In genomic region chr13:87052731-87053130, GRCh38 we compare ENCODE assay signal across 20 cellular contexts.
"Had no signal": no experiment of that assay in that cellular context is flagged by ENCODE, and none has a peak within 500 bp of the region (broad histone marks: within the 10 kb centered on the region; RNA-seq: fewer than 3 reads in every experiment).

No MANE protein-coding gene starts in this region.

- H3K27ac ChIP-seq: colonic mucosa, skin epidermis, tibial nerve, vagina, WERI-Rb-1 had no signal

- H3K27me3 ChIP-seq: colonic mucosa, tibial nerve, vagina had no signal

- H3K4me3 Mint-ChIP-seq: activated CD4-positive, alpha-beta memory T cell treated with anti-CD3 and anti-CD28 coated beads, Interleukin-2, amount 10 ng/mL, durations not matched to agents 7 days and 5 days; activated CD4-positive, alpha-beta T cell treated with anti-CD3 and anti-CD28 coated beads for 36 hours; activated naive CD8-positive, alpha-beta T cell treated with anti-CD3 and anti-CD28 coated beads for 36 hours; naive thymus-derived CD4-positive, alpha-beta T cell had no signal

- DNase-seq: activated CD4-positive, alpha-beta memory T cell treated with anti-CD3 and anti-CD28 coated beads, Interleukin-2, amount 10 ng/mL, durations not matched to agents 7 days and 5 days; activated CD4-positive, alpha-beta T cell treated with anti-CD3 and anti-CD28 coated beads for 36 hours; activated gamma-delta T cell treated with Interleukin-2 at 50 U/mL for 16 hours; activated naive CD8-positive, alpha-beta T cell treated with anti-CD3 and anti-CD28 coated beads for 36 hours; activated T-cell treated with anti-CD3 and anti-CD28 coated beads, Interleukin-2, amount 50 U/mL, for 48 hours; anterior cingulate cortex; colonic mucosa; effector CD4-positive, alpha-beta T cell; foreskin fibroblast; left colon; naive thymus-derived CD4-positive, alpha-beta T cell; retina; stimulated activated CD4-positive, alpha-beta T cell treated with anti-CD3 and anti-CD28 coated beads, Interleukin-4, amount 100 ng/mL, for 4 hours; T1000; WERI-Rb-1 had no signal

- H3K27ac Mint-ChIP-seq: activated CD4-positive, alpha-beta memory T cell treated with anti-CD3 and anti-CD28 coated beads, Interleukin-2, amount 10 ng/mL, durations not matched to agents 7 days and 5 days; activated CD4-positive, alpha-beta T cell treated with anti-CD3 and anti-CD28 coated beads for 36 hours; activated naive CD8-positive, alpha-beta T cell treated with anti-CD3 and anti-CD28 coated beads for 36 hours; naive thymus-derived CD4-positive, alpha-beta T cell had no signal

- H3K4me1 ChIP-seq: colonic mucosa, tibial nerve, vagina had no signal

- H3K27me3 Mint-ChIP-seq: activated CD4-positive, alpha-beta memory T cell treated with anti-CD3 and anti-CD28 coated beads, Interleukin-2, amount 10 ng/mL, durations not matched to agents 7 days and 5 days; activated CD4-positive, alpha-beta T cell treated with anti-CD3 and anti-CD28 coated beads for 36 hours; activated naive CD8-positive, alpha-beta T cell treated with anti-CD3 and anti-CD28 coated beads for 36 hours; naive thymus-derived CD4-positive, alpha-beta T cell had no signal

- H3K4me1 Mint-ChIP-seq: activated CD4-positive, alpha-beta memory T cell treated with anti-CD3 and anti-CD28 coated beads, Interleukin-2, amount 10 ng/mL, durations not matched to agents 7 days and 5 days; activated CD4-positive, alpha-beta T cell treated with anti-CD3 and anti-CD28 coated beads for 36 hours; activated naive CD8-positive, alpha-beta T cell treated with anti-CD3 and anti-CD28 coated beads for 36 hours; naive thymus-derived CD4-positive, alpha-beta T cell had no signal

- H3K4me3 ChIP-seq: colonic mucosa, lung, skin epidermis, tibial nerve, vagina had no signal

- H3K9me3 ChIP-seq: colonic mucosa, vagina had no signal

- FAIRE-seq: endothelial cell of umbilical vein had no signal

- H3K36me3 Mint-ChIP-seq: activated naive CD8-positive, alpha-beta T cell treated with anti-CD3 and anti-CD28 coated beads for 36 hours; naive thymus-derived CD4-positive, alpha-beta T cell had no signal

- ATAC-seq: activated CD4-positive, alpha-beta T cell treated with anti-CD3 and anti-CD28 coated beads for 36 hours; left colon; naive thymus-derived CD4-positive, alpha-beta T cell had no signal

- H3K36me3 ChIP-seq: colonic mucosa, tibial nerve, vagina, WERI-Rb-1 had no signal
